ENCODE assay signal across 25 cellular contexts in the genomic region with DNA sequence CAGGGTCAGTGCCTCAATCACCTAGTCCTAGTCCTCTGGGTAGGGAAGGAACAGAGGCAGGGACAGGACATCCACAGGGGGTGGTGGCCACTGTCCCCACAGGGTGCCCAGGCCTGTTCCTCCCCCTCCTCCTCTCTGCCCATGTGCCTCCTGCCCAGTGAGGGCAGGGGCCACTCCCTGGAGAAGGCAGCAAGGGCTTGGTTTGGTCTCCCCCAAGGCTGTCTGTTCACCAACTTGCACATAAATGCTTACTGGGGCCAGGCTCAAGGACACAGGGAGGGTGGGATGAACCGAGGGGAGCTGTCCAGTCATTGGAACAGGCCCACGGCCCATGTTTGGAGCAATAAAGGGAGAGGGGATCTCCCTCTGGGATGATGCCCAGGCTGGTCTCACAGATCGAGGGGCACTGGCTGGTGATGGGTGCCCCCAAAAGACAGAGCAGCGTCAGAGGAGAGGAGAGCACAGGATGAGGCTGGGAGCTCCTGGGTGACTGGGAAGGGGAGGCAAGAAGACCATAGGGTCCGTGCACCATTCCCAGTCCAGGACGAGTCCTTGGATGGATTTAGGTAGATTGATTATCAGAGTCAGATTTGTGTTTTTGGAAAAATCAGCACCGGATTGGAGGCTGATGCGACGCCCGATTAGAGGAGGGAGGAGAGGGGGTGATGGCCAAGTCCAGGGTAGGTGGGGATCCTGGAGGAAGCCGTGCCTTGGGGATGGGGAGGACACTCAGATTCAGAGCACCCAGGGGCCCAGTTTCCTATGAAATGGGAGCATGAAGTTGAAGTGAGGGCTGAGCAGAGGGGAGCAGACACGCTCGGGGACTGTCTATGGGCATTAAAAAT. TPM values are rescaled to one million over a fixed set of nuclear protein-coding genes. Genes with fewer than 3 reads are reported as not detected.
DNase-seq lines count a peak whose midpoint lies in the region; ATAC-seq and TF ChIP-seq lines count a peak whose summit lies in the region.
"Had no signal": no experiment of that assay in that cellular context is flagged by ENCODE, and none has a peak within 500 bp of the region (broad histone marks: within the 10 kb centered on the region; RNA-seq: fewer than 3 reads in every experiment).

No MANE protein-coding gene starts in this region.

- peaks cover 5 to 13% (median 11%) of the 10 kb centered on the region in 3 donors for H3K27me3 Mint-ChIP-seq in CD14-positive monocyte (ENCODE audit: low read depth in 3 of 3)
- H3K27me3 Mint-ChIP-seq in activated naive CD8-positive, alpha-beta T cell treated with anti-CD3 and anti-CD28 coated beads, Interleukin-2, amount 10 ng/mL, durations not matched to agents 7 days and 5 days, result peaks cover 45% of the 10 kb centered on the region

- H3K27ac Mint-ChIP-seq in CD14-positive monocyte, result peak overlapping the region in 3 of 7 donors; percentile 11 to 69 (median 23)
- H3K27ac Mint-ChIP-seq in activated naive CD8-positive, alpha-beta T cell treated with anti-CD3 and anti-CD28 coated beads, Interleukin-2, amount 10 ng/mL, durations not matched to agents 7 days and 5 days, result no peak overlapping the region
- H3K27ac Mint-ChIP-seq: activated naive CD4-positive, alpha-beta T cell treated with anti-CD3 and anti-CD28 coated beads for 36 hours; HFFc6 had no signal

- no peaks in the 10 kb centered on the region for H3K9me3 ChIP-seq in osteoblast (ENCODE audit: low read depth, low read length)
- H3K9me3 ChIP-seq: ascending aorta, esophagus squamous epithelium, gastroesophageal sphincter, pancreas, right lobe of liver, thoracic aorta had no signal

- no peak overlapping the region for H3K4me2 ChIP-seq in osteoblast (ENCODE audit: insufficient read depth, low read length)

- no peak for ATAC-seq in activated naive CD8-positive, alpha-beta T cell treated with anti-CD3 and anti-CD28 coated beads, Interleukin-2, amount 10 ng/mL, durations not matched to agents 7 days and 5 days (ENCODE audit: low read depth)
- ATAC-seq in GM18870 (IDR thresholded peaks at IDR 0.05; ENCODE audit: unreplicated experiment) (no peak), HG02938 (IDR thresholded peaks at IDR 0.05; ENCODE audit: unreplicated experiment) (no peak)
- ATAC-seq: effector memory CD8-positive, alpha-beta T cell; gastroesophageal sphincter; naive thymus-derived CD8-positive, alpha-beta T cell; pancreas; right lobe of liver had no signal

- H2AFZ ChIP-seq in osteoblast (ENCODE audit: low read length), result no peak overlapping the region

- POLR2A ChIA-PET in activated naive CD8-positive, alpha-beta T cell treated with anti-CD3 and anti-CD28 coated beads, Interleukin-2, amount 10 ng/mL, durations not matched to agents 7 days and 5 days (lab: Charles Lee), result no interaction called here

- intact Hi-C loops in CD14-positive monocyte (cut with micrococcal nuclease), result no loop called here

- H3K4me1 Mint-ChIP-seq in CD14-positive monocyte, result peaks cover 11% of the 10 kb centered on the region
- H3K4me1 Mint-ChIP-seq in activated naive CD8-positive, alpha-beta T cell treated with anti-CD3 and anti-CD28 coated beads, Interleukin-2, amount 10 ng/mL, durations not matched to agents 7 days and 5 days, result peaks cover 8% of the 10 kb centered on the region

- H3K4me3 Mint-ChIP-seq in CD14-positive monocyte, result peak overlapping the region in 1 of 2 donors; percentile 54
- no peak overlapping the region for H3K4me3 Mint-ChIP-seq in activated naive CD8-positive, alpha-beta T cell treated with anti-CD3 and anti-CD28 coated beads, Interleukin-2, amount 10 ng/mL, durations not matched to agents 7 days and 5 days
- H3K4me3 Mint-ChIP-seq: activated naive CD4-positive, alpha-beta T cell treated with anti-CD3 and anti-CD28 coated beads for 36 hours; central memory CD8-positive, alpha-beta T cell; effector memory CD8-positive, alpha-beta T cell; HFFc6 had no signal

- H3K27ac ChIP-seq in osteoblast (ENCODE audit: low read depth, low read length), result no peak overlapping the region
- H3K27ac ChIP-seq: ascending aorta, gastroesophageal sphincter, pancreas, right lobe of liver, thoracic aorta had no signal

- H4K20me1 ChIP-seq in osteoblast (ENCODE audit: insufficient read depth, low read length), result no peaks in the 10 kb centered on the region

- H3K9me3 Mint-ChIP-seq in CD14-positive monocyte, result no peaks in the 10 kb centered on the region
- no peaks in the 10 kb centered on the region for H3K9me3 Mint-ChIP-seq in activated naive CD8-positive, alpha-beta T cell treated with anti-CD3 and anti-CD28 coated beads, Interleukin-2, amount 10 ng/mL, durations not matched to agents 7 days and 5 days
- H3K9me3 Mint-ChIP-seq: activated naive CD4-positive, alpha-beta T cell treated with anti-CD3 and anti-CD28 coated beads for 36 hours; central memory CD8-positive, alpha-beta T cell; effector memory CD8-positive, alpha-beta T cell; HFFc6; naive thymus-derived CD8-positive, alpha-beta T cell had no signal

- peak; percentile 18 for DNase-seq in CD14-positive monocyte (ENCODE audit: low spot score)
- peak; percentile 19 for DNase-seq in activated naive CD8-positive, alpha-beta T cell treated with anti-CD3 and anti-CD28 coated beads, Interleukin-2, amount 10 ng/mL, durations not matched to agents 7 days and 5 days
- peak; percentile 27 for DNase-seq in osteoblast (ENCODE audit: insufficient read length, low spot score, missing footprints)
- no peak for DNase-seq in NCI-H1092 treated with DMSO at 0.1 percent for 48 hours (lab: John Stamatoyannopoulos, UW)
- DNase-seq: activated CD4-positive, CD25-positive, alpha-beta regulatory T cell treated with anti-CD3 and anti-CD28 coated beads, Interleukin-2, amount 50 U/mL, for 72 hours; activated naive CD4-positive, alpha-beta T cell treated with anti-CD3 and anti-CD28 coated beads for 36 hours; DMS79; effector memory CD8-positive, alpha-beta T cell; esophagus squamous epithelium; HFFc6; islet precursor cell; NCI-H1105 treated with DMSO at 0.1 percent for 48 hours; NCI-H2081 treated with DMSO at 0.1 percent for 48 hours; NCI-H510A; pancreas had no signal

- TF ChIP-seq CTCF in CD14-positive monocyte (IDR thresholded peaks at IDR 0.05) (no peak), GM12875 (IDR thresholded peaks at IDR 0.05; ENCODE audit: borderline replicate concordance, insufficient read depth, low read depth, low read length) (no peak), osteoblast (IDR thresholded peaks at IDR 0.05; ENCODE audit: extremely low read depth, low read depth, low read length) (no peak)

- peak overlapping the region; percentile 62 for H3K4me3 ChIP-seq in GM12875 (ENCODE audit: low read depth, low read length)
- no peak overlapping the region for H3K4me3 ChIP-seq in osteoblast (ENCODE audit: insufficient read depth, low read length)
- H3K4me3 ChIP-seq: ascending aorta, gastroesophageal sphincter, lung, pancreas, right lobe of liver, thoracic aorta had no signal

- peaks cover 0 to 4% of the 10 kb centered on the region in 2 donors for H3K36me3 Mint-ChIP-seq in CD14-positive monocyte
- H3K36me3 Mint-ChIP-seq in activated naive CD8-positive, alpha-beta T cell treated with anti-CD3 and anti-CD28 coated beads, Interleukin-2, amount 10 ng/mL, durations not matched to agents 7 days and 5 days, result no peaks in the 10 kb centered on the region
- H3K36me3 Mint-ChIP-seq: naive thymus-derived CD8-positive, alpha-beta T cell had no signal

- H3K79me2 ChIP-seq in osteoblast (ENCODE audit: insufficient read depth, low read length), result no peaks in the 10 kb centered on the region

- H3K36me3 ChIP-seq in osteoblast (ENCODE audit: insufficient read depth, low read length), result no peaks in the 10 kb centered on the region
- H3K36me3 ChIP-seq: ascending aorta, esophagus squamous epithelium, gastroesophageal sphincter, pancreas, right lobe of liver, thoracic aorta had no signal

- peaks cover 6% of the 10 kb centered on the region for H3K27me3 ChIP-seq in osteoblast (ENCODE audit: insufficient read depth, low read length)
- H3K27me3 ChIP-seq: ascending aorta, pancreas, right lobe of liver had no signal

- H3K4me1 ChIP-seq in osteoblast (ENCODE audit: insufficient read depth, low read length), result no peaks in the 10 kb centered on the region
- H3K4me1 ChIP-seq: ascending aorta, esophagus squamous epithelium, gastroesophageal sphincter, pancreas, right lobe of liver had no signal

RNA-seq across cellular contexts. Expression of gene IGLL5, which starts 1.1 kb away (rescaled TPM):
- under 1 TPM in 1 of 2 donors, not detected in 1; 0.38 TPM for polyA plus RNA-seq in CD14-positive monocyte
- total RNA-seq in activated naive CD8-positive, alpha-beta T cell treated with anti-CD3 and anti-CD28 coated beads, Interleukin-2, amount 10 ng/mL, durations not matched to agents 7 days and 5 days, result not detected
- total RNA-seq in osteoblast, result not detected in 2 replicates
- total RNA-seq: activated naive CD4-positive, alpha-beta T cell treated with anti-CD3 and anti-CD28 coated beads for 36 hours; HFFc6 had no signal
